21 cellular contexts compared by ENCODE assay signal in genomic region chr4:173943547-173943946, GRCh38.
"Had no signal": no experiment of that assay in that cellular context is flagged by ENCODE, and none has a peak within 500 bp of the region (broad histone marks: within the 10 kb centered on the region; RNA-seq: fewer than 3 reads in every experiment).

No MANE protein-coding gene starts in this region.

- H3K36me3 ChIP-seq: WERI-Rb-1 had no signal

- FAIRE-seq: astrocyte, RCC 7860 had no signal

- DNase-seq: activated CD4-positive, alpha-beta memory T cell treated with anti-CD3 and anti-CD28 coated beads, Interleukin-2, amount 10 ng/mL, durations not matched to agents 7 days and 5 days; activated CD4-positive, alpha-beta T cell treated with anti-CD3 and anti-CD28 coated beads for 36 hours; activated CD4-positive, alpha-beta T cell treated with anti-CD3 and anti-CD28 coated beads, Interleukin-2, amount 50 U/mL, for 1 hour; activated gamma-delta T cell; activated naive CD4-positive, alpha-beta T cell treated with anti-CD3 and anti-CD28 coated beads for 36 hours; activated T-cell treated with anti-CD3 and anti-CD28 coated beads for 4 hours; activated T-cell treated with anti-CD3 and anti-CD28 coated beads, Interleukin-2, amount 50 U/mL, for 48 hours; amygdala; cerebellar nuclear complex; Karpas-422; MM.1S; NCI-H1105 treated with DMSO at 0.1 percent for 48 hours; NCI-H1930; NCI-H510A treated with DMSO at 0.1 percent for 48 hours; PC-3; SHP77 treated with DMSO at 0.1 percent for 48 hours; T-helper 1 cell; WERI-Rb-1 had no signal

- ATAC-seq: activated CD4-positive, alpha-beta T cell treated with anti-CD3 and anti-CD28 coated beads for 36 hours; activated T-helper 17 cell treated with anti-CD3 and anti-CD28 coated beads, Interleukin-2, amount 50 U/mL, for 72 hours; PC-3 had no signal

- H3K27ac ChIP-seq: WERI-Rb-1 had no signal
